In the genomic region with DNA sequence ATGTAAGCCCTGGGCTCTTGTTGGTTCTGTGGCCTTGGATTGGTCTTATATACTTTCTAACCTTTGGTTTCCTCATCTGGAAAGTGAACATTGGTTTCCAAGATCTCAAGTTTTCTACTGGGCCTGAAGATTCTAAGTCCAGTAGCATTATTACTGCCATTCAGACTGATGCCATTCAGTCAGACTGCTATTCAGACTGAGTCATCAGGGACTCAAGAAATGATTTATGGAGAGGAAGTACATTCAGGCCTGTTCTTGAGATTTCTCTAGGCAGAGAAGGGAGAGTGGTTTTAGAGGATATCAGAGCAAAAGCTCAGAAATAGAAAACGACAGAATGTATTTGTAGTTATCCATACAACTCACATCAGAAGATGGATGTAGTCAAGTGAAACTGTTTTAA, we compare ENCODE assay signal across 16 cellular contexts.
A peak's percentile ranks its signal among the peaks of the same experiment; 100 is the strongest.
DNase-seq lines count a peak whose midpoint lies in the region; ATAC-seq, FAIRE-seq and TF ChIP-seq lines count a peak whose summit lies in the region.
"Had no signal": no experiment of that assay in that cellular context is flagged by ENCODE, and none has a peak within 500 bp of the region (broad histone marks: within the 10 kb centered on the region; RNA-seq: fewer than 3 reads in every experiment).

No MANE protein-coding gene starts in this region.

- no peak overlapping the region for H2AFZ ChIP-seq in ACC112 (ENCODE audit: low read length, unreplicated experiment)

- H3K4me1 ChIP-seq in ACC112 (ENCODE audit: control insufficient read depth, insufficient read depth, low read length, unreplicated experiment) (peaks cover 15% of the 10 kb centered on the region), RWPE2 (ENCODE audit: insufficient read depth, poor library complexity, severe bottlenecking) (peaks cover 3% of the 10 kb centered on the region), kidney (ENCODE audit: control insufficient read depth in 1 of 2, insufficient read depth in 1 of 2, low read depth in 1 of 2, low read length in 2 of 2) (no peaks in the 10 kb centered on the region)
- H3K4me1 ChIP-seq: SJSA1 had no signal

- H3K79me2 ChIP-seq in ACC112 (ENCODE audit: control insufficient read depth, insufficient read depth, low read length, unreplicated experiment): no peaks in the 10 kb centered on the region

- FAIRE-seq in kidney (lab: Jason Lieb, UNC): no peak
- FAIRE-seq: H1, islet of Langerhans had no signal

- H3K9me3 ChIP-seq in RWPE2 (ENCODE audit: severe bottlenecking): no peaks in the 10 kb centered on the region
- H3K9me3 ChIP-seq in kidney (ENCODE audit: control insufficient read depth in 1 of 2, low read length in 2 of 2): no peaks in the 10 kb centered on the region
- H3K9me3 ChIP-seq: ovary, SJSA1 had no signal

- no peaks in the 10 kb centered on the region for H3K27me3 ChIP-seq in ACC112 (ENCODE audit: insufficient read depth, low read length)
- H3K27me3 ChIP-seq in RWPE2 (ENCODE audit: insufficient read depth, poor library complexity, severe bottlenecking): no peaks in the 10 kb centered on the region
- H3K27me3 ChIP-seq: ovary, SJSA1 had no signal

- TF ChIP-seq CTCF in RWPE2 (IDR thresholded peaks at IDR 0.05; ENCODE audit: poor library complexity, severe bottlenecking) (no peak), fibroblast of villous mesenchyme (IDR thresholded peaks at IDR 0.05; ENCODE audit: insufficient read depth, low read depth, low read length) (no peak), kidney (IDR thresholded peaks at IDR 0.05; ENCODE audit: borderline replicate concordance, extremely low read depth, insufficient read depth) (no peak)

- H3K9ac ChIP-seq in kidney (ENCODE audit: low read length in 2 of 2): no peak overlapping the region

- peak; percentile 94 for ATAC-seq in RWPE2 (ENCODE audit: low read depth)
- no peak for ATAC-seq in HG03280 (IDR thresholded peaks at IDR 0.05; ENCODE audit: unreplicated experiment)

- H3K36me3 ChIP-seq in ACC112 (ENCODE audit: insufficient read depth, low read length) (no peaks in the 10 kb centered on the region), RWPE2 (ENCODE audit: low read depth) (no peaks in the 10 kb centered on the region), kidney (ENCODE audit: control insufficient read depth in 1 of 2, insufficient read depth in 2 of 2, low read length in 2 of 2) (no peaks in the 10 kb centered on the region)
- H3K36me3 ChIP-seq: ovary, SJSA1 had no signal

- H3K4me3 ChIP-seq in ACC112 (ENCODE audit: low read depth, low read length): no peak overlapping the region
- no peak overlapping the region for H3K4me3 ChIP-seq in RWPE2 (ENCODE audit: severe bottlenecking)
- H3K4me3 ChIP-seq in fibroblast of villous mesenchyme (ENCODE audit: low read depth, low read length): no peak overlapping the region
- H3K4me3 ChIP-seq in kidney (ENCODE audit: low read length in 2 of 2): no peak overlapping the region
- H3K4me3 ChIP-seq: ovary, SJSA1 had no signal

- H3K27ac ChIP-seq in ACC112 (ENCODE audit: low read depth, low read length) (0 out of 2 replicates have a peak overlapping the region, but pooled peaks have one; percentile 0), RWPE2 (ENCODE audit: poor library complexity, severe bottlenecking) (no peak overlapping the region), kidney (ENCODE audit: low read depth in 2 of 2, low read length in 2 of 2) (no peak overlapping the region)
- H3K27ac ChIP-seq: ovary, SJSA1, VCaP had no signal

- DNase-seq in KG1 (lab: John Stamatoyannopoulos, UW): peak; percentile 20
- no peak for DNase-seq in RWPE2 (ENCODE audit: low spot score)
- peak; percentile 26 for DNase-seq in fibroblast of villous mesenchyme (ENCODE audit: low read depth)
- DNase-seq in NCI-H187 (lab: John Stamatoyannopoulos, UW): no peak
- DNase-seq in kidney: no peak
- DNase-seq in HuH-7 (ENCODE audit: low spot score): no peak
- DNase-seq: activated gamma-delta T cell treated with Interleukin-2 at 50 U/mL for 16 hours, NCI-H2081 treated with DMSO at 0.1 percent for 48 hours, NCI-H82, ovary had no signal

- intact Hi-C loops in kidney (cut with DNase I): no loop called here

Comparison
In these comparisons a context has a peak if more than half of its experiments do, and no peak if none do; other contexts are left out.
1. DNase-seq: peak in KG1 (single experiment) and fibroblast of villous mesenchyme (single experiment); none in RWPE2 (single experiment), NCI-H187 (0 of 2), kidney (single experiment) and HuH-7 (single experiment).